ENCODE assay signal across 14 cellular contexts in the genomic region with DNA sequence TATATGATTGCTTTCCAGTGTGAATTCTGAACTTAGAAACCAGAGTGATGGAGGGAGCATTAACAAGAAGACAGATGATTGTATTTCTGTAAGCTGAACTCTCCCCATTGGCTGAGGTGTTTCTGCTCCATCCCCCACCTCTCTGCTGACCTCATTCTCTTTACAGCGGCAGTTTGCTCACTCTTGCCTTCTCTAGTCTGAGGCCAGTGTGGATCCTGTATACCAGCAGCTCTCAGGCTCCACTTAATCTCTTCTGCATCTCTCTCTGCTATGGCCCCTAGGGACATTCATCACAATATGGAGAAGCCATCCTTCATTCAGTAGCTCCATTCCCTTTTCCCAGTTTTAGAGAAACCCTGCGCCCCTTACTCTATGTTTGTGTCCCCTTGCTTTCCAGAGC.
"Had no signal": no experiment of that assay in that cellular context is flagged by ENCODE, and none has a peak within 500 bp of the region (broad histone marks: within the 10 kb centered on the region; RNA-seq: fewer than 3 reads in every experiment).

No MANE protein-coding gene starts in this region.

- H3K36me3 ChIP-seq: gastroesophageal sphincter, suprapubic skin, upper lobe of right lung had no signal

- DNase-seq: activated CD4-positive, alpha-beta memory T cell treated with anti-CD3 and anti-CD28 coated beads, Interleukin-2, amount 10 ng/mL, durations not matched to agents 7 days and 5 days; activated effector memory CD4-positive, alpha-beta T cell treated with Interleukin-2 at 50 U/mL for 16 hours; activated T-cell treated with anti-CD3 and anti-CD28 coated beads, Interleukin-2, amount 50 U/mL, for 4 hours; amniotic stem cell; left ventricle myocardium superior; naive thymus-derived CD8-positive, alpha-beta T cell; stimulated activated CD4-positive, alpha-beta T cell treated with anti-CD3 and anti-CD28 coated beads, Interleukin-4, amount 100 ng/mL, for 24 hours; stimulated activated naive CD4-positive, alpha-beta T cell treated with Interleukin-2 at 50 U/mL for 16 hours; T-cell; T-helper 9 cell; upper lobe of right lung had no signal

- H3K27me3 ChIP-seq: gastroesophageal sphincter, upper lobe of right lung had no signal

- H3K4me3 ChIP-seq: gastroesophageal sphincter, suprapubic skin, upper lobe of right lung had no signal

- H3K27ac ChIP-seq: gastroesophageal sphincter, suprapubic skin, upper lobe of right lung had no signal

- H3K9me3 ChIP-seq: gastroesophageal sphincter, upper lobe of right lung had no signal

- H3K4me1 ChIP-seq: suprapubic skin, upper lobe of right lung had no signal

- ATAC-seq: activated naive CD4-positive, alpha-beta T cell treated with anti-CD3 and anti-CD28 coated beads, Interleukin-2, amount 50 U/mL, for 72 hours; activated T-cell treated with anti-CD3 and anti-CD28 coated beads, Interleukin-2, amount 50 U/mL, for 4 hours; gastroesophageal sphincter; left ventricle myocardium superior; naive thymus-derived CD8-positive, alpha-beta T cell; T-cell; upper lobe of right lung had no signal
